ENCODE assay signal across 2 cellular contexts in genomic region chr3:197794115-197794514, GRCh38.
TF ChIP-seq lines count a peak whose summit lies in the region.

No MANE protein-coding gene starts in this region.

TF ChIP-seq in IMR-90, 13 proteins besides CTCF, POLR2A, EP300 and RAD21:
- TF ChIP-seq ELK1 (IDR thresholded peaks at IDR 0.05; ENCODE audit: borderline replicate concordance, low read depth, low read length) (no peak), MXI1 (IDR thresholded peaks at IDR 0.05; ENCODE audit: borderline replicate concordance, low read depth, low read length) (no peak)

TF ChIP-seq in GM12878, 131 proteins besides CTCF, POLR2A, EP300 and RAD21:
- TF ChIP-seq MTA3 (IDR thresholded peaks at IDR 0.05; ENCODE audit: borderline replicate concordance, low read length) (0 out of 2 replicates have a peak, but pooled peaks have one; percentile 41), RUNX3 (IDR thresholded peaks at IDR 0.05; ENCODE audit: low read length) (peak; percentile 55), SPI1 (IDR thresholded peaks at IDR 0.05; ENCODE audit: borderline replicate concordance, insufficient read depth, low read depth, low read length) (peak; percentile 70; the same call in 1 of the 2 replicates), BCL3 (IDR thresholded peaks at IDR 0.05; ENCODE audit: borderline replicate concordance, insufficient read depth, low read depth, low read length, poor library complexity, severe bottlenecking) (no peak), MXI1 (IDR thresholded peaks at IDR 0.05; ENCODE audit: low read depth, low read length) (no peak), WRNIP1 (IDR thresholded peaks at IDR 0.05; ENCODE audit: borderline replicate concordance, low read depth, low read length) (no peak), IKZF1 (conservative IDR thresholded peaks at IDR 0.05) (no peak), ATF2 (IDR thresholded peaks at IDR 0.05; ENCODE audit: low read length) (0 out of 2 replicates have a peak, but pooled peaks have one; percentile 2)
